Comparison of ENCODE assay signal across 11 cellular contexts in genomic region chr20:62361799-62362589, GRCh38. TPM values are rescaled to one million over a fixed set of nuclear protein-coding genes. Genes with fewer than 3 reads are reported as not detected.
A peak's percentile ranks its signal among the peaks of the same experiment; 100 is the strongest.
DNase-seq lines count a peak whose midpoint lies in the region; ATAC-seq and TF ChIP-seq lines count a peak whose summit lies in the region.
"Had no signal": no experiment of that assay in that cellular context is flagged by ENCODE, and none has a peak within 500 bp of the region (broad histone marks: within the 10 kb centered on the region; RNA-seq: fewer than 3 reads in every experiment).

No MANE protein-coding gene starts in this region.

- no peak overlapping the region for H3K4me3 ChIP-seq in ascending aorta
- H3K4me3 ChIP-seq in iPS-15b (ENCODE audit: low read depth, low read length) = peak overlapping the region; percentile 22
- H3K4me3 ChIP-seq in psoas muscle = no peak overlapping the region

- intact Hi-C loops in ascending aorta (cut with DNase I) (no loop called here), psoas muscle (cut with DNase I) (no loop called here)

- H3K9ac ChIP-seq in iPS-15b (ENCODE audit: low read depth, low read length) = peak overlapping the region; percentile 76

- H3K27me3 Mint-ChIP-seq in effector memory CD8-positive, alpha-beta T cell = peaks cover 28 to 30% of the 10 kb centered on the region in 2 donors
- H3K27me3 Mint-ChIP-seq: naive B cell had no signal

- peak; percentile 84 for DNase-seq in Caki2 (ENCODE audit: low read depth)
- peak in 1 of 2 donors; percentile 64 for DNase-seq in ascending aorta (ENCODE audit: low spot score in 2 of 2)
- peak; percentile 14 to 50 for DNase-seq in psoas muscle
- no peak for DNase-seq in effector memory CD8-positive, alpha-beta T cell
- DNase-seq in germinal center (ENCODE audit: low spot score) = no peak
- no peak for DNase-seq in DMS79 (lab: John Stamatoyannopoulos, UW)
- no peak for DNase-seq in medulla oblongata (ENCODE audit: extremely low spot score)
- DNase-seq: naive B cell; stimulated activated CD4-positive, alpha-beta T cell treated with anti-CD3 and anti-CD28 coated beads, Interleukin-2, amount 100 ng/mL, for 48 hours had no signal

- no peaks in the 10 kb centered on the region for H3K36me3 Mint-ChIP-seq in effector memory CD8-positive, alpha-beta T cell (ENCODE audit: insufficient read depth)
- H3K36me3 Mint-ChIP-seq: naive B cell had no signal

- peaks cover 0 to 4% of the 10 kb centered on the region in 2 donors for H3K4me1 Mint-ChIP-seq in effector memory CD8-positive, alpha-beta T cell (ENCODE audit: low read depth in 2 of 2)

- no peak for ATAC-seq in psoas muscle
- no peak for ATAC-seq in effector memory CD8-positive, alpha-beta T cell (replicated peaks)
- ATAC-seq: SK-N-SH treated with all-trans-retinoic acid at 6 μM for 48 hours had no signal

- no peaks in the 10 kb centered on the region for H3K9me3 ChIP-seq in ascending aorta
- H3K9me3 ChIP-seq in iPS-15b (ENCODE audit: control insufficient read depth, insufficient read depth, low read length) = no peaks in the 10 kb centered on the region
- no peaks in the 10 kb centered on the region for H3K9me3 ChIP-seq in psoas muscle

- no peaks in the 10 kb centered on the region for H3K27me3 ChIP-seq in ascending aorta
- H3K27me3 ChIP-seq in iPS-15b (ENCODE audit: control insufficient read depth, insufficient read depth, low read length) = no peaks in the 10 kb centered on the region
- no peaks in the 10 kb centered on the region for H3K27me3 ChIP-seq in psoas muscle (ENCODE audit: insufficient read depth in 3 of 3, low read length in 2 of 3)

- H3K4me1 ChIP-seq in ascending aorta (peaks cover 57 to 77% of the 10 kb centered on the region in 2 donors), iPS-15b (ENCODE audit: control insufficient read depth, insufficient read depth, low read length) (peaks cover 11% of the 10 kb centered on the region), psoas muscle (peaks cover 63% of the 10 kb centered on the region)

- WGBS in psoas muscle, 3 donors = 67 to 72% (median 70%) methylated on average over 34 of the region's 34 CpGs

- H3K36me3 ChIP-seq in ascending aorta = peaks cover 0 to 11% of the 10 kb centered on the region in 2 donors
- peaks cover 20% of the 10 kb centered on the region for H3K36me3 ChIP-seq in iPS-15b (ENCODE audit: control insufficient read depth, insufficient read depth, low read length)
- H3K36me3 ChIP-seq in psoas muscle (ENCODE audit: insufficient read depth in 1 of 2, low read depth in 1 of 2) = peaks cover 0 to 5% of the 10 kb centered on the region in 2 donors

- H3K4me3 Mint-ChIP-seq in effector memory CD8-positive, alpha-beta T cell = no peak overlapping the region
- H3K4me3 Mint-ChIP-seq: naive B cell had no signal

- H3K27ac Mint-ChIP-seq in effector memory CD8-positive, alpha-beta T cell = no peak overlapping the region

- peak overlapping the region; percentile 91 to 98 for H3K27ac ChIP-seq in ascending aorta
- peak overlapping the region; percentile 41 for H3K27ac ChIP-seq in psoas muscle

- H3K9me3 Mint-ChIP-seq in effector memory CD8-positive, alpha-beta T cell = no peaks in the 10 kb centered on the region
- H3K9me3 Mint-ChIP-seq: naive B cell had no signal

- TF ChIP-seq CTCF in ascending aorta (IDR thresholded peaks at IDR 0.05) = no peak
- TF ChIP-seq CTCF in psoas muscle (IDR thresholded peaks at IDR 0.05) = no peak

- in situ Hi-C loops in Caki2 (cut with HindIII; ENCODE audit: low pct_unique_long_range_greater_than_20kb, low sequenced_read_pairs) = no loop called here

RNA-seq across cellular contexts. Expression of gene LAMA5, which starts 5.1 kb away (rescaled TPM):
- 59.3 and 63.3 TPM in 2 replicates for total RNA-seq in Caki2 (2014; rRNA removed; shearing (Covaris generic); ENCODE audit: low replicate concordance)
- total RNA-seq in ascending aorta = 469 TPM
- total RNA-seq in psoas muscle = 10 to 100 TPM; 27.2 to 74.6 (median 46.5) TPM
- polyA plus RNA-seq in psoas muscle = 10 to 100 TPM; 14.4 to 40.5 (median 23.3) TPM

RNA-seq across cellular contexts. Expression of gene RPS21, which starts 24.9 kb away (rescaled TPM):
- 2,013 and 2,296 TPM in 2 replicates for total RNA-seq in Caki2 (2014; rRNA removed; shearing (Covaris generic); ENCODE audit: low replicate concordance)
- total RNA-seq in ascending aorta (1,828 TPM), psoas muscle (1,000 to 10,000 TPM in 3 of 4 donors, 100 to 1,000 TPM in 1; 602 to 1,206 (median 1,044) TPM)
- polyA plus RNA-seq in psoas muscle = 1,000 to 10,000 TPM; 3,473 to 5,162 (median 3,791) TPM

RNA-seq across cellular contexts. Expression of gene CABLES2, which starts 45.1 kb away (rescaled TPM):
- total RNA-seq in Caki2 (2014; rRNA removed; shearing (Covaris generic); ENCODE audit: low replicate concordance) = 3.3 and 5.9 TPM in 2 replicates
- total RNA-seq in ascending aorta = 0.43 TPM
- total RNA-seq in psoas muscle = 1 to 10 TPM; 3.0 to 4.2 (median 3.9) TPM
- polyA plus RNA-seq in psoas muscle = 1 to 10 TPM; 2.4 to 4.3 (median 3.5) TPM

RNA-seq across cellular contexts. Expression of gene ADRM1, which starts 59.2 kb away (rescaled TPM):
- 213 and 243 TPM in 2 replicates for total RNA-seq in Caki2 (2014; rRNA removed; shearing (Covaris generic); ENCODE audit: low replicate concordance)
- total RNA-seq in ascending aorta = 236 TPM
- total RNA-seq in psoas muscle = 100 to 1,000 TPM; 142 to 280 (median 238) TPM
- 100 to 1,000 TPM; 355 to 603 (median 460) TPM for polyA plus RNA-seq in psoas muscle

Comparison
In these comparisons a context has a peak if more than half of its experiments do, and no peak if none do; other contexts are left out.
1. DNase-seq: peak in Caki2 (single experiment) and psoas muscle (2 of 2); none in effector memory CD8-positive, alpha-beta T cell (0 of 3), germinal center (single experiment), DMS79 (single experiment) and medulla oblongata (single experiment).